Comparison of ENCODE assay signal across 16 cellular contexts in genomic region chr2:168465594-168465993, GRCh38. TPM values are rescaled to one million over a fixed set of nuclear protein-coding genes. Genes with fewer than 3 reads are reported as not detected.
A peak's percentile ranks its signal among the peaks of the same experiment; 100 is the strongest.
DNase-seq lines count a peak whose midpoint lies in the region; ATAC-seq, FAIRE-seq and TF ChIP-seq lines count a peak whose summit lies in the region.
"Had no signal": no experiment of that assay in that cellular context is flagged by ENCODE, and none has a peak within 500 bp of the region (broad histone marks: within the 10 kb centered on the region; RNA-seq: fewer than 3 reads in every experiment).

No MANE protein-coding gene starts in this region.

- peaks cover 30% of the 10 kb centered on the region for H3K4me1 Mint-ChIP-seq in activated CD8-positive, alpha-beta memory T cell treated with anti-CD3 and anti-CD28 coated beads, Interleukin-2, amount 10 ng/mL, durations not matched to agents 7 days and 5 days
- peaks cover 22% of the 10 kb centered on the region for H3K4me1 Mint-ChIP-seq in astrocyte (ENCODE audit: low read depth, unreplicated experiment)

- no peak overlapping the region for H3K27ac Mint-ChIP-seq in activated CD8-positive, alpha-beta memory T cell treated with anti-CD3 and anti-CD28 coated beads, Interleukin-2, amount 10 ng/mL, durations not matched to agents 7 days and 5 days
- no peak overlapping the region for H3K27ac Mint-ChIP-seq in astrocyte (ENCODE audit: unreplicated experiment)

- H3F3A ChIP-seq in smooth muscle cell (ENCODE audit: low read depth): no peaks in the 10 kb centered on the region

- no peaks in the 10 kb centered on the region for H3K27me3 ChIP-seq in astrocyte (ENCODE audit: insufficient read depth, low read length)
- H3K27me3 ChIP-seq in smooth muscle cell (ENCODE audit: low read depth): no peaks in the 10 kb centered on the region

- TF ChIP-seq CTCF in astrocyte (IDR thresholded peaks at IDR 0.05; ENCODE audit: insufficient read depth, low read depth, low read length) (no peak), smooth muscle cell (IDR thresholded peaks at IDR 0.05; ENCODE audit: borderline replicate concordance, insufficient read depth, poor library complexity, severe bottlenecking) (no peak)

- H3K36me3 Mint-ChIP-seq in activated CD8-positive, alpha-beta memory T cell treated with anti-CD3 and anti-CD28 coated beads, Interleukin-2, amount 10 ng/mL, durations not matched to agents 7 days and 5 days: peaks cover 1% of the 10 kb centered on the region
- H3K36me3 Mint-ChIP-seq in astrocyte (ENCODE audit: low read depth, unreplicated experiment): no peaks in the 10 kb centered on the region

- no peak overlapping the region for H2AFZ ChIP-seq in astrocyte (ENCODE audit: low read depth, low read length)
- no peak overlapping the region for H2AFZ ChIP-seq in smooth muscle cell (ENCODE audit: low read depth)

- H3K4me2 ChIP-seq in astrocyte (ENCODE audit: low read length) (no peak overlapping the region), smooth muscle cell (peak overlapping the region; percentile 13)

- no peaks in the 10 kb centered on the region for H3K4me1 ChIP-seq in astrocyte (ENCODE audit: insufficient read depth, low read length)
- H3K4me1 ChIP-seq in smooth muscle cell (ENCODE audit: low read depth): peaks cover 34% of the 10 kb centered on the region

- peak; percentile 20 for ATAC-seq in activated CD8-positive, alpha-beta memory T cell treated with anti-CD3 and anti-CD28 coated beads, Interleukin-2, amount 10 ng/mL, durations not matched to agents 7 days and 5 days
- peak; percentile 31 for ATAC-seq in HG02610 (IDR thresholded peaks at IDR 0.05; ENCODE audit: unreplicated experiment)
- ATAC-seq in SK-N-SH treated with all-trans-retinoic acid at 6 μM for 48 hours: no peak

- H3K9ac ChIP-seq in astrocyte (ENCODE audit: low read length) (no peak overlapping the region), smooth muscle cell (ENCODE audit: low read depth) (no peak overlapping the region)

- peaks cover 4% of the 10 kb centered on the region for H3K27me3 Mint-ChIP-seq in activated CD8-positive, alpha-beta memory T cell treated with anti-CD3 and anti-CD28 coated beads, Interleukin-2, amount 10 ng/mL, durations not matched to agents 7 days and 5 days
- H3K27me3 Mint-ChIP-seq in astrocyte (ENCODE audit: low read depth, unreplicated experiment): no peaks in the 10 kb centered on the region

- H3K4me3 Mint-ChIP-seq in activated CD8-positive, alpha-beta memory T cell treated with anti-CD3 and anti-CD28 coated beads, Interleukin-2, amount 10 ng/mL, durations not matched to agents 7 days and 5 days: no peak overlapping the region
- no peak overlapping the region for H3K4me3 Mint-ChIP-seq in astrocyte (ENCODE audit: unreplicated experiment)

- no peak for DNase-seq in activated CD8-positive, alpha-beta memory T cell treated with anti-CD3 and anti-CD28 coated beads, Interleukin-2, amount 10 ng/mL, durations not matched to agents 7 days and 5 days
- DNase-seq in activated CD8-positive, alpha-beta memory T cell treated with anti-CD3 and anti-CD28 coated beads for 24 hours: no peak
- DNase-seq in astrocyte (ENCODE audit: low read depth): peak; percentile 20
- DNase-seq in smooth muscle cell (lab: John Stamatoyannopoulos, UW; ENCODE audit: unreplicated experiment): no peak
- DNase-seq in DMS114 treated with DMSO at 0.1 percent for 48 hours (lab: John Stamatoyannopoulos, UW; ENCODE audit: unreplicated experiment): no peak
- no peak for DNase-seq in cerebellar nuclear complex (lab: John Stamatoyannopoulos, UW)
- DNase-seq: ACHN; activated CD4-positive, CD25-positive, alpha-beta regulatory T cell treated with anti-CD3 and anti-CD28 coated beads, Interleukin-2, amount 50 U/mL, for 72 hours; activated T-cell treated with anti-CD3 and anti-CD28 coated beads, Interleukin-2, amount 50 U/mL, for 1 hour; aorta; COR-L47; GF-D8; NCI-H187; NCI-H748 treated with DMSO at 0.1 percent for 48 hours had no signal

- no peak overlapping the region for H3K27ac ChIP-seq in astrocyte (ENCODE audit: low read depth, low read length)
- no peak overlapping the region for H3K27ac ChIP-seq in smooth muscle cell (ENCODE audit: low read depth)

- no peaks in the 10 kb centered on the region for H3K9me3 Mint-ChIP-seq in activated CD8-positive, alpha-beta memory T cell treated with anti-CD3 and anti-CD28 coated beads, Interleukin-2, amount 10 ng/mL, durations not matched to agents 7 days and 5 days (ENCODE audit: low read depth)
- no peaks in the 10 kb centered on the region for H3K9me3 Mint-ChIP-seq in astrocyte (ENCODE audit: unreplicated experiment)

- no peaks in the 10 kb centered on the region for H3K9me3 ChIP-seq in astrocyte (ENCODE audit: insufficient read depth, low read depth, low read length)
- no peaks in the 10 kb centered on the region for H3K9me3 ChIP-seq in smooth muscle cell (replicated peaks; ENCODE audit: low read depth)

- H3K4me3 ChIP-seq in astrocyte (ENCODE audit: insufficient read depth, low read depth, low read length): no peak overlapping the region
- H3K4me3 ChIP-seq in smooth muscle cell: no peak overlapping the region

- CTCF ChIA-PET in activated CD8-positive, alpha-beta memory T cell treated with anti-CD3 and anti-CD28 coated beads, Interleukin-2, amount 10 ng/mL, durations not matched to agents 7 days and 5 days (lab: Charles Lee): no interaction called here

- FAIRE-seq in astrocyte (lab: Jason Lieb, UNC): no peak

- peaks cover 19% of the 10 kb centered on the region for H4K20me1 ChIP-seq in astrocyte (ENCODE audit: insufficient read depth, low read length)
- H4K20me1 ChIP-seq in smooth muscle cell (ENCODE audit: low read depth): peaks cover 85% of the 10 kb centered on the region

- H3K79me2 ChIP-seq in astrocyte (ENCODE audit: insufficient read depth, low read length) (peaks cover 7% of the 10 kb centered on the region), smooth muscle cell (ENCODE audit: low read depth) (peaks cover 64% of the 10 kb centered on the region)

- H3K36me3 ChIP-seq in astrocyte (ENCODE audit: insufficient read depth, low read length) (no peaks in the 10 kb centered on the region), smooth muscle cell (ENCODE audit: low read depth) (no peaks in the 10 kb centered on the region)

TF ChIP-seq in SK-N-SH treated with all-trans-retinoic acid at 6 μM for 48 hours, 23 proteins besides CTCF, POLR2A, EP300 and RAD21 (continues in another document):
- no peak for TF ChIP-seq PATZ1 (CRISPR knock-in tag; IDR thresholded peaks at IDR 0.05; ENCODE audit: borderline replicate concordance)
- no peak for TF ChIP-seq BACH2 (CRISPR knock-in tag; IDR thresholded peaks at IDR 0.05; ENCODE audit: borderline replicate concordance)
- no peak for TF ChIP-seq TCF4 (CRISPR knock-in tag; IDR thresholded peaks at IDR 0.05; ENCODE audit: borderline replicate concordance)
- TF ChIP-seq TOX (CRISPR knock-in tag; IDR thresholded peaks at IDR 0.05; ENCODE audit: borderline replicate concordance): no peak
- no peak for TF ChIP-seq TSHZ2 (CRISPR knock-in tag; IDR thresholded peaks at IDR 0.05)
- no peak for TF ChIP-seq OSR1 (CRISPR knock-in tag; IDR thresholded peaks at IDR 0.05)
- no peak for TF ChIP-seq RARB (CRISPR knock-in tag; IDR thresholded peaks at IDR 0.05)
- no peak for TF ChIP-seq ZNF8 (CRISPR knock-in tag; IDR thresholded peaks at IDR 0.05)
- TF ChIP-seq ZNF565 (CRISPR knock-in tag; conservative IDR thresholded peaks at IDR 0.05; ENCODE audit: low read depth): no peak
- TF ChIP-seq ZNF70 (CRISPR knock-in tag; IDR thresholded peaks at IDR 0.05): no peak
- TF ChIP-seq PPARA (CRISPR knock-in tag; IDR thresholded peaks at IDR 0.05; ENCODE audit: borderline replicate concordance): no peak

RNA-seq across cellular contexts. Expression of gene CERS6, which starts 9.5 kb away (rescaled TPM):
- total RNA-seq in activated CD8-positive, alpha-beta memory T cell treated with anti-CD3 and anti-CD28 coated beads, Interleukin-2, amount 10 ng/mL, durations not matched to agents 7 days and 5 days: 10 to 100 TPM in 1 of 2 experiments, 1 to 10 TPM in 1; 5.0 to 12.7 TPM
- 23.4 and 24.8 TPM in 2 replicates for total RNA-seq in astrocyte
- 26.6 and 28.1 TPM in 2 replicates for total RNA-seq in smooth muscle cell
- polyA plus RNA-seq in smooth muscle cell: 9.2 and 10.7 TPM in 2 replicates
